9 cellular contexts compared by ENCODE assay signal in genomic region chr11:62392944-62393628, GRCh38. TPM values are rescaled to one million over a fixed set of nuclear protein-coding genes. Genes with fewer than 3 reads are reported as not detected.
DNase-seq lines count a peak whose midpoint lies in the region; ATAC-seq and TF ChIP-seq lines count a peak whose summit lies in the region.
"Had no signal": no experiment of that assay in that cellular context is flagged by ENCODE, and none has a peak within 500 bp of the region (broad histone marks: within the 10 kb centered on the region; RNA-seq: fewer than 3 reads in every experiment).

No MANE protein-coding gene starts in this region.

- peaks cover 7% of the 10 kb centered on the region for H3K4me1 Mint-ChIP-seq in activated CD8-positive, alpha-beta T cell treated with anti-CD3 and anti-CD28 coated beads for 36 hours (ENCODE audit: low read depth)
- H3K4me1 Mint-ChIP-seq in naive thymus-derived CD8-positive, alpha-beta T cell = peaks cover 2 to 27% (median 19%) of the 10 kb centered on the region in 4 donors
- peaks cover 7% of the 10 kb centered on the region for H3K4me1 Mint-ChIP-seq in endothelial cell (ENCODE audit: unreplicated experiment)

- H3K27me3 ChIP-seq in MG63 = no peaks in the 10 kb centered on the region

- H3K9me3 ChIP-seq in MG63 = no peaks in the 10 kb centered on the region

- CTCF ChIA-PET in activated CD8-positive, alpha-beta T cell treated with anti-CD3 and anti-CD28 coated beads for 36 hours (lab: Charles Lee) = interaction anchor here (0.6 to 9.0 kb wide), 10 partner anchors 8 to 302 kb away, joined by 3 to 72 read pairs (median 4); no protein-coding TSS in a partner anchor

- H3K36me3 ChIP-seq in MG63 = no peaks in the 10 kb centered on the region

- intact Hi-C loops in activated CD8-positive, alpha-beta T cell treated with anti-CD3 and anti-CD28 coated beads for 36 hours (cut with micrococcal nuclease) = no loop called here

- no peaks in the 10 kb centered on the region for H3K27me3 Mint-ChIP-seq in activated CD8-positive, alpha-beta T cell treated with anti-CD3 and anti-CD28 coated beads for 36 hours
- H3K27me3 Mint-ChIP-seq in naive thymus-derived CD8-positive, alpha-beta T cell = no peaks in the 10 kb centered on the region
- H3K27me3 Mint-ChIP-seq in endothelial cell (ENCODE audit: unreplicated experiment) = peaks cover 1% of the 10 kb centered on the region

- no peak overlapping the region for H3K4me3 ChIP-seq in MG63

- POLR2A ChIA-PET in activated CD8-positive, alpha-beta T cell treated with anti-CD3 and anti-CD28 coated beads for 36 hours (lab: Charles Lee) = interaction anchor here (0.9 to 1.0 kb wide), 2 partner anchors 32 to 98 kb away, joined by 3 read pairs; no protein-coding TSS in a partner anchor
- POLR2A ChIA-PET in naive thymus-derived CD8-positive, alpha-beta T cell (lab: Charles Lee) = interaction anchor here (1.0 to 1.3 kb wide), 2 partner anchors 160 to 164 kb away, joined by 3 to 4 read pairs; no protein-coding TSS in a partner anchor

- no peak overlapping the region for H3K27ac Mint-ChIP-seq in activated CD8-positive, alpha-beta T cell treated with anti-CD3 and anti-CD28 coated beads for 36 hours
- peak overlapping the region in 9 of 10 donors; percentile 12 to 83 (median 63) for H3K27ac Mint-ChIP-seq in naive thymus-derived CD8-positive, alpha-beta T cell
- H3K27ac Mint-ChIP-seq in endothelial cell (ENCODE audit: unreplicated experiment) = no peak overlapping the region

- H3K36me3 Mint-ChIP-seq in activated CD8-positive, alpha-beta T cell treated with anti-CD3 and anti-CD28 coated beads for 36 hours (ENCODE audit: low read depth) = peaks cover 2% of the 10 kb centered on the region
- peaks cover 0 to 2% (median 0%) of the 10 kb centered on the region in 3 donors for H3K36me3 Mint-ChIP-seq in naive thymus-derived CD8-positive, alpha-beta T cell
- H3K36me3 Mint-ChIP-seq in endothelial cell (ENCODE audit: low read depth, unreplicated experiment) = peaks cover 4% of the 10 kb centered on the region

- peak; percentile 37 for ATAC-seq in activated CD8-positive, alpha-beta T cell treated with anti-CD3 and anti-CD28 coated beads for 36 hours
- ATAC-seq in naive thymus-derived CD8-positive, alpha-beta T cell = peak; percentile 86 to 88
- no peak for ATAC-seq in HG03097 (IDR thresholded peaks at IDR 0.05; ENCODE audit: low FRiP score, unreplicated experiment)

- TF ChIP-seq EP300 in Ishikawa (IDR thresholded peaks at IDR 0.05; ENCODE audit: borderline replicate concordance) = no peak

- peak; percentile 13; the same call in 1 of the 2 replicates for TF ChIP-seq RAD21 in Ishikawa (IDR thresholded peaks at IDR 0.05; ENCODE audit: low read depth)

- H3K9me3 Mint-ChIP-seq in activated CD8-positive, alpha-beta T cell treated with anti-CD3 and anti-CD28 coated beads for 36 hours = no peaks in the 10 kb centered on the region
- H3K9me3 Mint-ChIP-seq in naive thymus-derived CD8-positive, alpha-beta T cell = no peaks in the 10 kb centered on the region
- no peaks in the 10 kb centered on the region for H3K9me3 Mint-ChIP-seq in endothelial cell (ENCODE audit: unreplicated experiment)

- peak; percentile 8 for TF ChIP-seq CTCF in activated CD8-positive, alpha-beta T cell treated with anti-CD3 and anti-CD28 coated beads for 36 hours (IDR thresholded peaks at IDR 0.05)
- no peak for TF ChIP-seq CTCF in endothelial cell (IDR thresholded peaks at IDR 0.05; ENCODE audit: unreplicated experiment)

- DNase-seq in DMS 273 (lab: John Stamatoyannopoulos, UW; ENCODE audit: unreplicated experiment) (peak; percentile 35), DMS 273 treated with DMSO at 0.1 percent for 48 hours (lab: John Stamatoyannopoulos, UW) (no peak), endothelial cell (ENCODE audit: low spot score) (no peak), MG63 (no peak)
- peak; percentile 24 for DNase-seq in activated CD8-positive, alpha-beta T cell treated with anti-CD3 and anti-CD28 coated beads for 36 hours
- DNase-seq in naive thymus-derived CD8-positive, alpha-beta T cell = peak in 4 of 10 donors; percentile 10 to 31 (median 30)
- DNase-seq: NCI-H187 had no signal

- no peak overlapping the region for H3K4me3 Mint-ChIP-seq in activated CD8-positive, alpha-beta T cell treated with anti-CD3 and anti-CD28 coated beads for 36 hours
- H3K4me3 Mint-ChIP-seq in naive thymus-derived CD8-positive, alpha-beta T cell = no peak overlapping the region
- H3K4me3 Mint-ChIP-seq in endothelial cell (ENCODE audit: unreplicated experiment) = no peak overlapping the region

TF ChIP-seq in Ishikawa, 13 proteins besides CTCF, POLR2A, EP300 and RAD21:
- TF ChIP-seq MAX (IDR thresholded peaks at IDR 0.05) (no peak), TEAD4 (IDR thresholded peaks at IDR 0.05) (no peak), TAF1 (IDR thresholded peaks at IDR 0.05; ENCODE audit: low read depth) (no peak), ZBTB7A (IDR thresholded peaks at IDR 0.05; ENCODE audit: low read depth) (no peak), YY1 (IDR thresholded peaks at IDR 0.05; ENCODE audit: low read depth) (no peak)

RNA-seq across cellular contexts. Expression of gene SCGB1A1, which starts 25.7 kb away (rescaled TPM):
- total RNA-seq in activated CD8-positive, alpha-beta T cell treated with anti-CD3 and anti-CD28 coated beads for 36 hours = not detected
- not detected for total RNA-seq in naive thymus-derived CD8-positive, alpha-beta T cell
- polyA plus RNA-seq in naive thymus-derived CD8-positive, alpha-beta T cell = not detected
- 0.72 TPM for total RNA-seq in endothelial cell (ENCODE audit: unreplicated experiment)
- not detected in 2 replicates for total RNA-seq in MG63 (2014; rRNA removed; shearing (Covaris generic); ENCODE audit: low replicate concordance)

RNA-seq across cellular contexts. Expression of gene ASRGL1, which starts 55.8 kb away (rescaled TPM):
- 1 to 10 TPM; 6.4 to 6.7 TPM for total RNA-seq in activated CD8-positive, alpha-beta T cell treated with anti-CD3 and anti-CD28 coated beads for 36 hours
- 1 to 10 TPM; 2.8 to 7.5 TPM for total RNA-seq in naive thymus-derived CD8-positive, alpha-beta T cell
- 10 to 100 TPM in 1 of 3 donors, 1 to 10 TPM in 2; 5.1 to 13.3 (median 6.0) TPM for polyA plus RNA-seq in naive thymus-derived CD8-positive, alpha-beta T cell
- total RNA-seq in endothelial cell (ENCODE audit: unreplicated experiment) = 9.3 TPM
- 5.1 and 6.0 TPM in 2 replicates for total RNA-seq in MG63 (2014; rRNA removed; shearing (Covaris generic); ENCODE audit: low replicate concordance)

Comparison
In these comparisons a context has a peak if more than half of its experiments do, and no peak if none do; other contexts are left out.
1. DNase-seq: peak in DMS 273 (single experiment) and activated CD8-positive, alpha-beta T cell treated with anti-CD3 and anti-CD28 coated beads for 36 hours (single experiment); none in DMS 273 treated with DMSO at 0.1 percent for 48 hours (single experiment), endothelial cell (single experiment) and MG63 (single experiment).
2. H3K27ac Mint-ChIP-seq: peak in naive thymus-derived CD8-positive, alpha-beta T cell (9 of 10); none in activated CD8-positive, alpha-beta T cell treated with anti-CD3 and anti-CD28 coated beads for 36 hours (single experiment) and endothelial cell (single experiment).